ENCODE assay signal across 30 cellular contexts in the genomic region with DNA sequence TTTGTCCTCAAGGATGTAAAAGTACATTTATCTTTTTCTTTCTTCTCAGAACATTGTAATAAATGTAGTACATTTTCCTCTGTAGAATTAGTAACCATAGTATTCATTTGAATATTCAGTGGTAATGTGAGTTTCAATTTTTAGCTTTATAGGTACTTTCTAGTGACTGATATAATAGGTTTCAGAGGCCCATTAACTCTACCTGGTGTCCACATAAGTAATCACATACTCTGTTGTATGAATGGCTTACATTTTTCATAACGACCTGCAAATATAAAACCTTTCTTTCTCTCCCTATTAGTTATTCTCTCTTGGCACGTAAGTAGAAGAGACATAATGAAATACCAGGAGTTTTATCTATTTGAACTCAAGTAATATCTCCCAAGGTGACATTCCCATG.
"Had no signal": no experiment of that assay in that cellular context is flagged by ENCODE, and none has a peak within 500 bp of the region (broad histone marks: within the 10 kb centered on the region; RNA-seq: fewer than 3 reads in every experiment).

No MANE protein-coding gene starts in this region.

- H3K4me3 Mint-ChIP-seq: activated B cell treated with CpG ODN at 0.5 μM for 24 hours; activated CD8-positive, alpha-beta T cell treated with anti-CD3 and anti-CD28 coated beads for 36 hours; activated naive CD8-positive, alpha-beta T cell; activated T-cell treated with anti-CD3 and anti-CD28 coated beads, Interleukin-2, amount 50 U/mL, for 4 hours; activated T-helper 17 cell treated with anti-CD3 and anti-CD28 coated beads, Interleukin-2, amount 50 U/mL, for 72 hours; T-helper 17 cell; T-helper 2 cell treated with Interferon-gamma antibody and Interleukin-4, amounts not matched to agents 5 μg/mL and 100 μg/mL, for 36 hours had no signal

- H3K27me3 Mint-ChIP-seq: activated B cell treated with CpG ODN at 0.5 μM for 24 hours; activated CD8-positive, alpha-beta T cell treated with anti-CD3 and anti-CD28 coated beads for 36 hours; activated naive CD8-positive, alpha-beta T cell; activated T-helper 17 cell treated with anti-CD3 and anti-CD28 coated beads, Interleukin-2, amount 50 U/mL, for 72 hours; T-helper 17 cell had no signal

- H3K36me3 Mint-ChIP-seq: activated naive CD8-positive, alpha-beta T cell had no signal

- FAIRE-seq: astrocyte, colon, endometrium, endothelial cell of umbilical vein had no signal

- H3K27ac ChIP-seq: epithelial cell of prostate, esophagus squamous epithelium, WERI-Rb-1 had no signal

- H3K4me1 Mint-ChIP-seq: activated B cell treated with CpG ODN at 0.5 μM for 24 hours; activated T-helper 17 cell treated with anti-CD3 and anti-CD28 coated beads, Interleukin-2, amount 50 U/mL, for 72 hours; T-helper 17 cell had no signal

- H3K9me3 Mint-ChIP-seq: activated B cell treated with CpG ODN at 0.5 μM for 24 hours had no signal

- H3K4me3 ChIP-seq: esophagus squamous epithelium had no signal

- H3K27ac Mint-ChIP-seq: activated B cell treated with CpG ODN at 0.5 μM for 24 hours; activated CD8-positive, alpha-beta T cell treated with anti-CD3 and anti-CD28 coated beads for 36 hours; activated naive CD8-positive, alpha-beta T cell; activated T-helper 17 cell treated with anti-CD3 and anti-CD28 coated beads, Interleukin-2, amount 50 U/mL, for 72 hours; T-helper 17 cell; T-helper 2 cell treated with Interferon-gamma antibody and Interleukin-4, amounts not matched to agents 5 μg/mL and 100 μg/mL, for 36 hours had no signal

- DNase-seq: activated B cell treated with CpG ODN at 0.5 μM for 24 hours; activated CD4-positive, alpha-beta T cell treated with anti-CD3 and anti-CD28 coated beads for 48 hours; activated CD4-positive, alpha-beta T cell treated with anti-CD3 and anti-CD28 coated beads, Interleukin-2, amount 50 U/mL, for 1 hour; activated CD4-positive, alpha-beta T cell treated with anti-CD3 and anti-CD28 coated beads, Interleukin-2, amount 50 U/mL, for 48 hours; activated CD8-positive, alpha-beta memory T cell treated with anti-CD3 and anti-CD28 coated beads for 24 hours; activated CD8-positive, alpha-beta T cell treated with anti-CD3 and anti-CD28 coated beads for 36 hours; activated effector memory CD4-positive, alpha-beta T cell treated with Interleukin-2 at 50 U/mL for 16 hours; activated gamma-delta T cell treated with Interleukin-2 at 50 U/mL for 16 hours; activated naive CD4-positive, alpha-beta T cell treated with anti-CD3 and anti-CD28 coated beads, Interleukin-2, amount 50 U/mL, for 16 hours; activated naive CD4-positive, alpha-beta T cell treated with Interleukin-2 at 50 U/mL for 16 hours; activated T-cell treated with anti-CD3 and anti-CD28 coated beads, Interleukin-2, amount 50 U/mL, for 4 hours; amniotic stem cell; anterior cingulate cortex; caudate nucleus; effector CD8-positive, alpha-beta T cell; esophagus squamous epithelium; foreskin melanocyte; head of caudate nucleus; T-helper 17 cell; T1000; WERI-Rb-1 had no signal

- ATAC-seq: activated CD4-positive, CD25-positive, alpha-beta regulatory T cell treated with anti-CD3 and anti-CD28 coated beads, Interleukin-2, amount 50 U/mL, for 24 hours; activated CD8-positive, alpha-beta T cell treated with anti-CD3 and anti-CD28 coated beads for 36 hours; activated T-cell treated with anti-CD3 and anti-CD28 coated beads, Interleukin-2, amount 50 U/mL, for 4 hours; activated T-helper 17 cell treated with anti-CD3 and anti-CD28 coated beads, Interleukin-2, amount 50 U/mL, for 72 hours; T-helper 17 cell had no signal
